ENCODE assay signal across 24 cellular contexts in genomic region chr18:67215686-67216085, GRCh38.
DNase-seq lines count a peak whose midpoint lies in the region; ATAC-seq and TF ChIP-seq lines count a peak whose summit lies in the region.
"Had no signal": no experiment of that assay in that cellular context is flagged by ENCODE, and none has a peak within 500 bp of the region (broad histone marks: within the 10 kb centered on the region; RNA-seq: fewer than 3 reads in every experiment).

No MANE protein-coding gene starts in this region.

- no peak overlapping the region for H4K91ac ChIP-seq in neuronal stem cell (ENCODE audit: low read depth, low read length, poor library complexity)

- H3K36me3 ChIP-seq in neuronal stem cell (replicated peaks in 1 of 2; ENCODE audit: control insufficient read depth in 2 of 2, insufficient read depth in 2 of 2, low read length in 2 of 2), result no peaks in the 10 kb centered on the region
- H3K36me3 ChIP-seq in testis (ENCODE audit: low read depth, missing control alignments), result no peaks in the 10 kb centered on the region
- H3K36me3 ChIP-seq: BE2C; BLaER1 treated with 17β-estradiol and CSF1 and Interleukin-3, amounts not matched to agents 10 nM and 100 nM had no signal

- H3K9ac ChIP-seq in neuronal stem cell (ENCODE audit: low read depth, low read length, poor library complexity), result no peak overlapping the region
- H3K9ac ChIP-seq: BLaER1 treated with 17β-estradiol and CSF1 and Interleukin-3, amounts not matched to agents 10 nM and 100 nM; GM23248 had no signal

- H2BK5ac ChIP-seq in neuronal stem cell (ENCODE audit: low read length), result no peak overlapping the region

- no peak overlapping the region for H2BK12ac ChIP-seq in neuronal stem cell (ENCODE audit: low read length)

- TF ChIP-seq POLR2A in testis (IDR thresholded peaks at IDR 0.05), result no peak

- H2BK15ac ChIP-seq in neuronal stem cell (ENCODE audit: low read length), result peak overlapping the region; percentile 92

- intact Hi-C loops in testis (cut with DNase I; ENCODE audit: low total_unique reads), result no loop called here

- H2AFZ ChIP-seq in neuronal stem cell (ENCODE audit: low read length), result no peak overlapping the region
- H2AFZ ChIP-seq: GM23248 had no signal

- H3K4me3 Mint-ChIP-seq in stimulated activated naive CD8-positive, alpha-beta T cell treated with anti-CD3 and anti-CD28 coated beads, Interleukin-15, amount 100 ng/mL, for 72 hours, result no peak overlapping the region
- H3K4me3 Mint-ChIP-seq: CD14-positive monocyte; CD4-positive, alpha-beta T cell; CD8-positive, alpha-beta memory T cell had no signal

- H3K4ac ChIP-seq in neuronal stem cell (ENCODE audit: low read length), result no peak overlapping the region

- H3K14ac ChIP-seq in neuronal stem cell (ENCODE audit: low read length), result peak overlapping the region; percentile 56

- H3K4me3 ChIP-seq in neuronal stem cell (ENCODE audit: low read length in 2 of 2), result no peak overlapping the region
- H3K4me3 ChIP-seq in testis, result peak overlapping the region; percentile 19 to 30
- H3K4me3 ChIP-seq: A549; BLaER1 treated with 17β-estradiol and CSF1 and Interleukin-3, amounts not matched to agents 10 nM and 100 nM; GM12878; GM23248 had no signal

- H4K8ac ChIP-seq in neuronal stem cell (ENCODE audit: low read depth, low read length), result no peak overlapping the region

- no peak for DNase-seq in stimulated activated naive CD8-positive, alpha-beta T cell treated with anti-CD3 and anti-CD28 coated beads, Interleukin-15, amount 100 ng/mL, for 72 hours
- DNase-seq in stimulated activated naive CD8-positive, alpha-beta T cell treated with anti-CD3 and anti-CD28 coated beads, Interleukin-15, Interleukin-2, amounts not matched to agents 100 U/mL and 50 U/mL, for 24 hours, result no peak
- DNase-seq in neuronal stem cell (ENCODE audit: low spot score) (no peak), testis (peak; percentile 23), cortex of kidney (lab: John Stamatoyannopoulos, UW) (no peak), dermis blood vessel endothelial cell (no peak)
- DNase-seq in stimulated activated CD4-positive, alpha-beta T cell treated with anti-CD3 and anti-CD28 coated beads, Interleukin-4, amount 100 ng/mL, for 1 hour, result no peak
- DNase-seq: 8988T; ACHN; AML-193; BE2C; CD4-positive, alpha-beta T cell; CD8-positive, alpha-beta memory T cell; DMS 273 treated with DMSO at 0.1 percent for 48 hours; DMS79; EL; GDM1; GM23248; H7; HCEC 1CT had no signal

- H3K27me3 ChIP-seq in neuronal stem cell (ENCODE audit: control insufficient read depth in 3 of 3, insufficient read depth in 3 of 3, low read depth in 1 of 3, low read length in 3 of 3) (no peaks in the 10 kb centered on the region), testis (no peaks in the 10 kb centered on the region)
- H3K27me3 ChIP-seq: BE2C; BLaER1 treated with 17β-estradiol and CSF1 and Interleukin-3, amounts not matched to agents 10 nM and 100 nM had no signal

- no peak overlapping the region for H3K27ac ChIP-seq in neuronal stem cell (replicated peaks; ENCODE audit: low read length)
- no peak overlapping the region for H3K27ac ChIP-seq in testis
- H3K27ac ChIP-seq: A549; BLaER1 treated with 17β-estradiol and CSF1 and Interleukin-3, amounts not matched to agents 10 nM and 100 nM; GM23248 had no signal

- peaks cover 4% of the 10 kb centered on the region for H3K4me1 Mint-ChIP-seq in stimulated activated naive CD8-positive, alpha-beta T cell treated with anti-CD3 and anti-CD28 coated beads, Interleukin-15, amount 100 ng/mL, for 72 hours
- H3K4me1 Mint-ChIP-seq: CD14-positive monocyte had no signal

- no peaks in the 10 kb centered on the region for H3K79me1 ChIP-seq in neuronal stem cell (ENCODE audit: low read depth, low read length)

- H3K23ac ChIP-seq in neuronal stem cell (ENCODE audit: low read depth, low read length, poor library complexity), result no peak overlapping the region

- H2BK120ac ChIP-seq in neuronal stem cell (ENCODE audit: low read depth, low read length), result no peak overlapping the region

- peak overlapping the region; percentile 94 for H2AK5ac ChIP-seq in neuronal stem cell (ENCODE audit: low read depth, low read length)

- H3K4me1 ChIP-seq in neuronal stem cell (ENCODE audit: control insufficient read depth in 2 of 2, insufficient read depth in 1 of 2, low read depth in 1 of 2, low read length in 2 of 2) (peaks cover 0 to 3% of the 10 kb centered on the region in 2 donors), testis (peaks cover 7% of the 10 kb centered on the region)
- H3K4me1 ChIP-seq: A549; BE2C; BLaER1 treated with 17β-estradiol and CSF1 and Interleukin-3, amounts not matched to agents 10 nM and 100 nM had no signal

- no peak overlapping the region for H3K27ac Mint-ChIP-seq in stimulated activated naive CD8-positive, alpha-beta T cell treated with anti-CD3 and anti-CD28 coated beads, Interleukin-15, amount 100 ng/mL, for 72 hours
- H3K27ac Mint-ChIP-seq: CD14-positive monocyte; CD4-positive, alpha-beta T cell had no signal

- peak; percentile 33 for ATAC-seq in stimulated activated naive CD8-positive, alpha-beta T cell treated with anti-CD3 and anti-CD28 coated beads, Interleukin-15, amount 100 ng/mL, for 72 hours
- no peak for ATAC-seq in stimulated activated naive CD8-positive, alpha-beta T cell treated with anti-CD3 and anti-CD28 coated beads, Interleukin-15, Interleukin-2, amounts not matched to agents 100 U/mL and 50 U/mL, for 24 hours
- ATAC-seq: A549, GM12878 had no signal

- no peaks in the 10 kb centered on the region for H3K27me3 Mint-ChIP-seq in stimulated activated naive CD8-positive, alpha-beta T cell treated with anti-CD3 and anti-CD28 coated beads, Interleukin-15, amount 100 ng/mL, for 72 hours

- H3K4me2 ChIP-seq in neuronal stem cell (ENCODE audit: insufficient read depth, low read length, poor library complexity, severe bottlenecking), result no peak overlapping the region
- H3K4me2 ChIP-seq: A549; BLaER1 treated with 17β-estradiol and CSF1 and Interleukin-3, amounts not matched to agents 10 nM and 100 nM had no signal

- peak overlapping the region; percentile 28 for H3K18ac ChIP-seq in neuronal stem cell (ENCODE audit: low read length)

- WGBS in neuronal stem cell (ENCODE audit: extremely low coverage in 2 of 2, insufficient read length in 2 of 2, insufficient replicate concordance in 1 of 2), 2 donors, result no CpG with 5 or more reads among the region's 25 CpGs
- 70 to 89% methylated on average over 7 to 23 of the region's 25 CpGs for WGBS in testis, 2 donors

- no peaks in the 10 kb centered on the region for H3K9me3 Mint-ChIP-seq in stimulated activated naive CD8-positive, alpha-beta T cell treated with anti-CD3 and anti-CD28 coated beads, Interleukin-15, amount 100 ng/mL, for 72 hours
- H3K9me3 Mint-ChIP-seq: CD4-positive, alpha-beta T cell; CD8-positive, alpha-beta memory T cell had no signal

- H3K9me3 ChIP-seq in neuronal stem cell (replicated peaks in 1 of 2; ENCODE audit: control insufficient read depth in 2 of 2, insufficient read depth in 1 of 2, low read depth in 1 of 2, low read length in 2 of 2) (no peaks in the 10 kb centered on the region), testis (no peaks in the 10 kb centered on the region)
- H3K9me3 ChIP-seq: A549, BE2C had no signal

- no peak for TF ChIP-seq CTCF in testis (IDR thresholded peaks at IDR 0.05)

Comparison
In these comparisons a context has a peak if more than half of its experiments do, and no peak if none do; other contexts are left out.
1. H3K4me3 ChIP-seq: peak in testis (2 of 2); none in neuronal stem cell (0 of 2).